25 cellular contexts compared by ENCODE assay signal in genomic region chr1:92910081-92910480, GRCh38. TPM values are rescaled to one million over a fixed set of nuclear protein-coding genes. Genes with fewer than 3 reads are reported as not detected.
DNase-seq lines count a peak whose midpoint lies in the region; ATAC-seq and TF ChIP-seq lines count a peak whose summit lies in the region.
"Had no signal": no experiment of that assay in that cellular context is flagged by ENCODE, and none has a peak within 500 bp of the region (broad histone marks: within the 10 kb centered on the region; RNA-seq: fewer than 3 reads in every experiment).

No MANE protein-coding gene starts in this region.

- H3K4me1 Mint-ChIP-seq in MCF 10A (ENCODE audit: insufficient read depth, unreplicated experiment) (peaks cover 26% of the 10 kb centered on the region), GM23338 (no peaks in the 10 kb centered on the region)

- no peak overlapping the region for H3K27ac ChIP-seq in breast epithelium
- peak overlapping the region; percentile 92 for H3K27ac ChIP-seq in RWPE2 (ENCODE audit: poor library complexity, severe bottlenecking)
- H3K27ac ChIP-seq in foreskin keratinocyte, result peak overlapping the region; percentile 56
- no peak overlapping the region for H3K27ac ChIP-seq in GM23338 (ENCODE audit: low read depth)
- H3K27ac ChIP-seq: left ventricle myocardium inferior, neutrophil, psoas muscle, thoracic aorta had no signal

- H3K36me3 ChIP-seq in breast epithelium (no peaks in the 10 kb centered on the region), RWPE2 (ENCODE audit: low read depth) (no peaks in the 10 kb centered on the region; the same call in 1 of the 2 replicates), GM23338 (ENCODE audit: insufficient read depth) (no peaks in the 10 kb centered on the region)
- H3K36me3 ChIP-seq: left ventricle myocardium inferior, neutrophil, thoracic aorta had no signal

- H3K9me3 Mint-ChIP-seq in MCF 10A (ENCODE audit: unreplicated experiment) (no peaks in the 10 kb centered on the region), GM23338 (no peaks in the 10 kb centered on the region)
- H3K9me3 Mint-ChIP-seq: effector memory CD8-positive, alpha-beta T cell had no signal

- peak; percentile 55 for ATAC-seq in RWPE2 (ENCODE audit: low read depth)
- ATAC-seq in foreskin keratinocyte, result peak; percentile 59
- no peak for ATAC-seq in HG03039 (IDR thresholded peaks at IDR 0.05; ENCODE audit: unreplicated experiment)
- ATAC-seq in GM23338, result no peak
- ATAC-seq: effector memory CD8-positive, alpha-beta T cell; stimulated activated naive CD8-positive, alpha-beta T cell treated with anti-CD3 and anti-CD28 coated beads, Interleukin-15, Interleukin-2, amounts not matched to agents 100 U/mL and 50 U/mL, for 24 hours had no signal

- POLR2A ChIA-PET in MCF 10A (lab: Yijun Ruan, JAX), result interaction anchor here (0.7 to 3.5 kb wide), 11 partner anchors 8 to 936 kb away, joined by 3 to 31 read pairs (median 3); partner anchors contain the start of gene DIPK1A

- H3K4me1 ChIP-seq in breast epithelium, result no peaks in the 10 kb centered on the region
- peaks cover 34% of the 10 kb centered on the region for H3K4me1 ChIP-seq in RWPE2 (ENCODE audit: insufficient read depth, poor library complexity, severe bottlenecking)
- peaks cover 36% of the 10 kb centered on the region for H3K4me1 ChIP-seq in foreskin keratinocyte
- no peaks in the 10 kb centered on the region for H3K4me1 ChIP-seq in GM23338 (ENCODE audit: insufficient read depth)
- H3K4me1 ChIP-seq: left ventricle myocardium inferior had no signal

- H3K36me3 Mint-ChIP-seq in MCF 10A (ENCODE audit: insufficient read depth, unreplicated experiment), result no peaks in the 10 kb centered on the region
- H3K36me3 Mint-ChIP-seq in GM23338 (ENCODE audit: low read depth), result no peaks in the 10 kb centered on the region

- no peak overlapping the region for H3K4me3 ChIP-seq in breast epithelium
- no peak overlapping the region for H3K4me3 ChIP-seq in RWPE2 (ENCODE audit: severe bottlenecking)
- H3K4me3 ChIP-seq in GM23338, result no peak overlapping the region
- H3K4me3 ChIP-seq: left ventricle myocardium inferior, psoas muscle, thoracic aorta had no signal

- CTCF ChIA-PET in MCF 10A (lab: Yijun Ruan, JAX), result interaction anchor here (0.6 to 4.4 kb wide), 7 partner anchors 10 to 84 kb away, joined by 3 to 23 read pairs (median 4); no protein-coding TSS in a partner anchor

- peak overlapping the region; percentile 56 for H3K27ac Mint-ChIP-seq in MCF 10A (ENCODE audit: low read depth, unreplicated experiment)
- no peak overlapping the region for H3K27ac Mint-ChIP-seq in GM23338
- H3K27ac Mint-ChIP-seq: activated T-helper 1 cell treated with anti-CD3 and anti-CD28 coated beads, Interleukin-12 subunit alpha, Interleukin-12 subunit beta, Interleukin-2, Interleukin-4 antibody, amounts not matched to agents 30 ng/mL and 10 ng/mL and 1 ng/mL, durations not matched to agents 14 hours and 24 hours and 36 hours; CD4-positive, CD25-positive, alpha-beta regulatory T cell had no signal

- no peak for DNase-seq in MCF 10A (ENCODE audit: unreplicated experiment)
- no peak for DNase-seq in breast epithelium (ENCODE audit: low spot score in 2 of 2)
- no peak for DNase-seq in RWPE2 (ENCODE audit: low spot score)
- DNase-seq in foreskin keratinocyte, result peak; percentile 50 to 79
- DNase-seq in activated CD4-positive, alpha-beta T cell treated with anti-CD3 and anti-CD28 coated beads, Interleukin-2, amount 50 U/mL, for 48 hours, result no peak
- DNase-seq in NCI-H146 treated with DMSO at 0.1 percent for 48 hours (lab: John Stamatoyannopoulos, UW; ENCODE audit: unreplicated experiment), result no peak
- DNase-seq in GM23338 (ENCODE audit: low spot score), result no peak
- DNase-seq: 8988T; activated CD4-positive, alpha-beta T cell treated with anti-CD3 and anti-CD28 coated beads, Interleukin-2, amount 50 U/mL, for 4 hours; activated naive CD4-positive, alpha-beta T cell treated with anti-CD3 and anti-CD28 coated beads, Interleukin-2, amount 50 U/mL, for 16 hours; CD4-positive, CD25-positive, alpha-beta regulatory T cell; cortex of kidney; DMS 273 treated with DMSO at 0.1 percent for 48 hours; effector memory CD8-positive, alpha-beta T cell; left ventricle myocardium inferior; NCI-H1048; NCI-H1694 treated with DMSO at 0.1 percent for 48 hours; NCI-H526 treated with DMSO at 0.1 percent for 48 hours; psoas muscle; stimulated activated naive CD8-positive, alpha-beta T cell treated with anti-CD3 and anti-CD28 coated beads, Interleukin-15, Interleukin-2, amounts not matched to agents 100 U/mL and 50 U/mL, for 24 hours; T-helper 1 cell had no signal

- BruUV-seq in MCF 10A (replicated peaks; lab: Mats Ljungman, UMichigan), result no TSS peak

- TF ChIP-seq POLR2A in breast epithelium (IDR thresholded peaks at IDR 0.05), result no peak

- H3K9me2 ChIP-seq in GM23338 (ENCODE audit: insufficient read depth), result no peaks in the 10 kb centered on the region

- H2AFZ ChIP-seq in GM23338, result no peak overlapping the region

- intact Hi-C loops in MCF 10A (cut with micrococcal nuclease), result no loop called here
- intact Hi-C loops in breast epithelium (cut with DNase I; ENCODE audit: low total_unique reads), result no loop called here

- H3K27me3 Mint-ChIP-seq in MCF 10A (ENCODE audit: insufficient read depth, unreplicated experiment) (no peaks in the 10 kb centered on the region), GM23338 (ENCODE audit: insufficient read depth, low read depth, poor library complexity) (no peaks in the 10 kb centered on the region)
- H3K27me3 Mint-ChIP-seq: CD4-positive, CD25-positive, alpha-beta regulatory T cell; effector memory CD8-positive, alpha-beta T cell had no signal

- no peaks in the 10 kb centered on the region for H3F3A ChIP-seq in GM23338 (replicated peaks; ENCODE audit: low read depth)

- H3K9me3 ChIP-seq in breast epithelium (peaks cover 0 to 3% of the 10 kb centered on the region in 2 donors), RWPE2 (ENCODE audit: severe bottlenecking) (no peaks in the 10 kb centered on the region)
- H3K9me3 ChIP-seq: neutrophil, psoas muscle had no signal

- H3K4me3 Mint-ChIP-seq in MCF 10A (ENCODE audit: unreplicated experiment) (no peak overlapping the region), GM23338 (no peak overlapping the region)
- H3K4me3 Mint-ChIP-seq: activated T-helper 1 cell treated with anti-CD3 and anti-CD28 coated beads, Interleukin-12 subunit alpha, Interleukin-12 subunit beta, Interleukin-2, Interleukin-4 antibody, amounts not matched to agents 30 ng/mL and 10 ng/mL and 1 ng/mL, durations not matched to agents 14 hours and 24 hours and 36 hours; CD4-positive, CD25-positive, alpha-beta regulatory T cell; effector memory CD8-positive, alpha-beta T cell had no signal

- no peaks in the 10 kb centered on the region for H3K79me2 ChIP-seq in GM23338 (replicated peaks; ENCODE audit: insufficient read depth)

- no peak overlapping the region for H3K4me2 ChIP-seq in GM23338

- H4K20me1 ChIP-seq in GM23338 (replicated peaks; ENCODE audit: insufficient read depth), result no peaks in the 10 kb centered on the region

- TF ChIP-seq CTCF in MCF 10A (IDR thresholded peaks at IDR 0.05; ENCODE audit: unreplicated experiment), result no peak
- no peak for TF ChIP-seq CTCF in breast epithelium (IDR thresholded peaks at IDR 0.05)
- no peak for TF ChIP-seq CTCF in RWPE2 (IDR thresholded peaks at IDR 0.05; ENCODE audit: poor library complexity, severe bottlenecking)
- no peak for TF ChIP-seq CTCF in foreskin keratinocyte (conservative IDR thresholded peaks at IDR 0.05)
- TF ChIP-seq CTCF in GM23338 (conservative IDR thresholded peaks at IDR 0.05; ENCODE audit: low read depth in 2 of 2), result no peak

- H3K27me3 ChIP-seq in breast epithelium (no peaks in the 10 kb centered on the region), RWPE2 (ENCODE audit: insufficient read depth, poor library complexity, severe bottlenecking) (no peaks in the 10 kb centered on the region), foreskin keratinocyte (no peaks in the 10 kb centered on the region), GM23338 (ENCODE audit: insufficient read depth) (no peaks in the 10 kb centered on the region)
- H3K27me3 ChIP-seq: neutrophil had no signal

TF ChIP-seq in GM23338, 12 proteins besides CTCF, POLR2A, EP300 and RAD21 (continues in another document):
- no peak for TF ChIP-seq EZH2 (IDR thresholded peaks at IDR 0.05; ENCODE audit: low read depth, unreplicated experiment)
- no peak for TF ChIP-seq ZNF114 (CRISPR knock-in tag; IDR thresholded peaks at IDR 0.05)
- TF ChIP-seq POLR2AphosphoS5 (IDR thresholded peaks at IDR 0.05; ENCODE audit: low read depth), result no peak

RNA-seq across cellular contexts. Expression of gene DIPK1A, which starts 51.2 kb away (rescaled TPM):
- total RNA-seq in MCF 10A (2022) (3.8 and 4.9 TPM in 2 replicates), breast epithelium (10 to 100 TPM; 12.1 to 14.7 (median 14.4) TPM), foreskin keratinocyte (9.9 and 12.3 TPM in 2 replicates)
- polyA plus RNA-seq in foreskin keratinocyte (6.1 and 8.3 TPM in 2 replicates), GM23338 (2016; fragmentation: Nextera tagmentation; extraction: Ambion mirVana) (3.3 and 4.8 TPM in 2 replicates)
- total RNA-seq in GM23338 (2014; rRNA removed; shearing (Covaris generic)), result 5.0 and 6.1 TPM in 2 replicates

Comparison
In these comparisons a context has a peak if more than half of its experiments do, and no peak if none do; other contexts are left out.
1. DNase-seq: peak in foreskin keratinocyte (2 of 2); none in MCF 10A (single experiment), breast epithelium (0 of 2), RWPE2 (single experiment), activated CD4-positive, alpha-beta T cell treated with anti-CD3 and anti-CD28 coated beads, Interleukin-2, amount 50 U/mL, for 48 hours (0 of 2), NCI-H146 treated with DMSO at 0.1 percent for 48 hours (single experiment) and GM23338 (single experiment).
2. H3K27ac ChIP-seq: peak in RWPE2 (single experiment) and foreskin keratinocyte (single experiment); none in breast epithelium (0 of 2) and GM23338 (single experiment).
3. ATAC-seq: peak in RWPE2 (single experiment) and foreskin keratinocyte (single experiment); none in HG03039 (single experiment) and GM23338 (single experiment).